10 cellular contexts compared by ENCODE assay signal in the genomic region with DNA sequence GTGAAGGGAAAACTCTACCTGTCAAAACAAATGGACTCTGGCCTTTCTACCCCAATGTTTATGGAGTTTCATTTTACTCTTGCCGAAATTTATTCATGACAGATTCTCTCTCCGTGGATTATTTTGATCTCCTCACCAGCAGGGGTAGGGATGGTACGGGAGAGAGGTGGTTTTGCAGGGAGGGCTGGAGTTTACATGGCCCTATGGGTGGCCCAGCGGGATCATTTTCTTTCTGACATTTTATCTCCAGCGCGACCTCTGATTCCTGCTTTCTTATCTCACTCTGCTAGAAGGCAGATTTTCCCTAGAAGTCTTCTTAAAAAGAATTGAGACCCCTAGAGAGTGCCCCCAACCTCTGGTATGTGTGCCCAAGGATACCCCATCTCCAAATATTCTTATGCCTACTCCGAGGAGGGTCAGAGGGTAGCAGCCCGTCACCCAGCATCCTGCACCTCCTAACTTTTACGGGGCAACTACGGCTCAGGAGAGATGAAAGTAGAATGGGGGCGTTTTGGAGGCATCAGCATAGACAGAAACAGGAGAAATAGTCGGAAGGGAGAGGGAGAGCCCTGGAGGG. TPM values are rescaled to one million over a fixed set of nuclear protein-coding genes. Genes with fewer than 3 reads are reported as not detected.
DNase-seq lines count a peak whose midpoint lies in the region; ATAC-seq and TF ChIP-seq lines count a peak whose summit lies in the region.
"Had no signal": no experiment of that assay in that cellular context is flagged by ENCODE, and none has a peak within 500 bp of the region (broad histone marks: within the 10 kb centered on the region; RNA-seq: fewer than 3 reads in every experiment).

No MANE protein-coding gene starts in this region.

- no peak for TF ChIP-seq CTCF in CD4-positive, alpha-beta T cell (IDR thresholded peaks at IDR 0.05)
- TF ChIP-seq CTCF in H9 (conservative IDR thresholded peaks at IDR 0.05), result no peak
- no peak for TF ChIP-seq CTCF in osteoblast (IDR thresholded peaks at IDR 0.05; ENCODE audit: extremely low read depth, low read depth, low read length)
- no peak for TF ChIP-seq CTCF in CD8-positive, alpha-beta T cell (IDR thresholded peaks at IDR 0.05)
- no peak for TF ChIP-seq CTCF in gastroesophageal sphincter (IDR thresholded peaks at IDR 0.05)

- H3K4me3 ChIP-seq in duodenal mucosa (ENCODE audit: low read depth in 1 of 2, low read length in 2 of 2), result peak overlapping the region; percentile 45 to 53
- no peak overlapping the region for H3K4me3 ChIP-seq in osteoblast (ENCODE audit: insufficient read depth, low read length)
- H3K4me3 ChIP-seq in CD8-positive, alpha-beta T cell (ENCODE audit: low read depth, low read length), result no peak overlapping the region
- peak overlapping the region in 1 of 2 donors; percentile 28 for H3K4me3 ChIP-seq in gastroesophageal sphincter

- H2BK5ac ChIP-seq in H9 (ENCODE audit: insufficient read length, low read length), result no peak overlapping the region

- H3K27ac Mint-ChIP-seq in CD4-positive, alpha-beta T cell, result peak overlapping the region; percentile 34
- no peak overlapping the region; a peak in 1 of 7 replicates for H3K27ac Mint-ChIP-seq in H9
- no peak overlapping the region for H3K27ac Mint-ChIP-seq in CD8-positive, alpha-beta T cell

- CTCF ChIA-PET in CD4-positive, alpha-beta T cell (lab: Charles Lee), result no interaction called here
- CTCF ChIA-PET in CD8-positive, alpha-beta T cell (lab: Charles Lee), result no interaction called here

- H3K9ac ChIP-seq in H9 (ENCODE audit: extremely low read depth, insufficient read length, low read length) (no peak overlapping the region), duodenal mucosa (ENCODE audit: low read depth in 1 of 2, low read length in 2 of 2) (no peak overlapping the region)

- no peak overlapping the region for H3K4ac ChIP-seq in H9 (ENCODE audit: low read depth, low read length)

- H3K4me2 ChIP-seq in H9 (ENCODE audit: insufficient read depth, insufficient read length, low read length) (peak overlapping the region; percentile 75), osteoblast (ENCODE audit: insufficient read depth, low read length) (no peak overlapping the region)

- no peaks in the 10 kb centered on the region for H3K9me3 Mint-ChIP-seq in CD4-positive, alpha-beta T cell
- H3K9me3 Mint-ChIP-seq in H9, result peaks cover 0 to 17% of the 10 kb centered on the region in 2 experiments; a peak in 4 of 5 replicates
- H3K9me3 Mint-ChIP-seq in CD8-positive, alpha-beta T cell, result peaks cover 1% of the 10 kb centered on the region

- H3K36me3 Mint-ChIP-seq in CD4-positive, alpha-beta T cell (ENCODE audit: low read depth), result no peaks in the 10 kb centered on the region
- H3K36me3 Mint-ChIP-seq in H9 (ENCODE audit: insufficient read depth in 1 of 3, low read depth in 3 of 3), result no peaks in the 10 kb centered on the region; a peak in 1 of 7 replicates
- no peaks in the 10 kb centered on the region for H3K36me3 Mint-ChIP-seq in CD8-positive, alpha-beta T cell

- H3K36me3 ChIP-seq in duodenal mucosa (ENCODE audit: control insufficient read depth in 1 of 2, insufficient read depth in 2 of 2, low read length in 2 of 2), result no peaks in the 10 kb centered on the region
- no peaks in the 10 kb centered on the region for H3K36me3 ChIP-seq in osteoblast (ENCODE audit: insufficient read depth, low read length)
- H3K36me3 ChIP-seq in CD8-positive, alpha-beta T cell (ENCODE audit: insufficient read depth, low read length), result no peaks in the 10 kb centered on the region
- no peaks in the 10 kb centered on the region for H3K36me3 ChIP-seq in gastroesophageal sphincter
- H3K36me3 ChIP-seq: prostate gland had no signal

- H4K20me1 ChIP-seq in H9 (ENCODE audit: control insufficient read depth, insufficient read depth, insufficient read length) (no peaks in the 10 kb centered on the region), osteoblast (ENCODE audit: insufficient read depth, low read length) (no peaks in the 10 kb centered on the region)

- intact Hi-C loops in CD4-positive, alpha-beta T cell (cut with DNase I, micrococcal nuclease), result no loop called here
- intact Hi-C loops in CD8-positive, alpha-beta T cell (cut with DNase I, micrococcal nuclease), result loop anchor here in 1 of 2 experiments (1.0 kb wide), 1 partner anchor 8 kb away; no protein-coding TSS in a partner anchor

- POLR2A ChIA-PET in CD4-positive, alpha-beta T cell (lab: Charles Lee), result no interaction called here
- POLR2A ChIA-PET in CD8-positive, alpha-beta T cell (lab: Charles Lee), result no interaction called here

- H3K18ac ChIP-seq in H9 (ENCODE audit: insufficient read length, low read depth, low read length), result no peak overlapping the region

- H3K4me3 Mint-ChIP-seq in CD4-positive, alpha-beta T cell, result peak overlapping the region; percentile 31
- peak overlapping the region in 1 of 2 experiments; percentile 75; a peak in 3 of 5 replicates for H3K4me3 Mint-ChIP-seq in H9
- no peak overlapping the region for H3K4me3 Mint-ChIP-seq in CD8-positive, alpha-beta T cell

- no peak overlapping the region for H2AFZ ChIP-seq in H9 (ENCODE audit: low read length)
- H2AFZ ChIP-seq in osteoblast (ENCODE audit: low read length), result no peak overlapping the region

- no peak overlapping the region for H3K56ac ChIP-seq in H9 (ENCODE audit: insufficient read length, low read depth, low read length)

- no peaks in the 10 kb centered on the region for H3K79me1 ChIP-seq in H9 (ENCODE audit: insufficient read depth, low read depth, low read length, poor library complexity, severe bottlenecking)

- no peak overlapping the region for H4K5ac ChIP-seq in H9 (ENCODE audit: insufficient read length, low read depth, low read length)

- peaks cover 99% of the 10 kb centered on the region for H3K27me3 ChIP-seq in CD4-positive, alpha-beta T cell (ENCODE audit: control insufficient read depth, insufficient read depth, low read length)
- peaks cover 100% of the 10 kb centered on the region for H3K27me3 ChIP-seq in H9 (ENCODE audit: insufficient read depth, low read length)
- peaks cover 92 to 97% of the 10 kb centered on the region in 2 donors for H3K27me3 ChIP-seq in duodenal mucosa (ENCODE audit: control insufficient read depth in 1 of 2, insufficient read depth in 2 of 2, low read length in 2 of 2)
- peaks cover 97% of the 10 kb centered on the region for H3K27me3 ChIP-seq in osteoblast (ENCODE audit: insufficient read depth, low read length)
- peaks cover 86% of the 10 kb centered on the region for H3K27me3 ChIP-seq in CD8-positive, alpha-beta T cell (ENCODE audit: insufficient read depth, low read length)
- peaks cover 100% of the 10 kb centered on the region for H3K27me3 ChIP-seq in gastroesophageal sphincter

- no peak overlapping the region for H2AK5ac ChIP-seq in H9 (ENCODE audit: insufficient read length, low read length)

- H3K23me2 ChIP-seq in H9 (ENCODE audit: insufficient read length, low read depth, low read length, poor library complexity, severe bottlenecking), result no peaks in the 10 kb centered on the region

- H3K9me3 ChIP-seq in CD4-positive, alpha-beta T cell (ENCODE audit: control insufficient read depth, low read length), result no peaks in the 10 kb centered on the region
- no peaks in the 10 kb centered on the region for H3K9me3 ChIP-seq in H9 (ENCODE audit: control insufficient read depth, low read depth, low read length)
- H3K9me3 ChIP-seq in duodenal mucosa (ENCODE audit: control insufficient read depth in 1 of 2, low read length in 2 of 2), result no peaks in the 10 kb centered on the region
- H3K9me3 ChIP-seq in osteoblast (ENCODE audit: low read depth, low read length), result no peaks in the 10 kb centered on the region
- H3K9me3 ChIP-seq in CD8-positive, alpha-beta T cell (ENCODE audit: low read length), result no peaks in the 10 kb centered on the region
- no peaks in the 10 kb centered on the region for H3K9me3 ChIP-seq in gastroesophageal sphincter
- H3K9me3 ChIP-seq: prostate gland had no signal

- no peak overlapping the region for H3K23ac ChIP-seq in H9 (ENCODE audit: insufficient read length, low read depth, low read length)

- H3K79me2 ChIP-seq in H9 (ENCODE audit: insufficient read depth, low read length) (no peaks in the 10 kb centered on the region), osteoblast (ENCODE audit: insufficient read depth, low read length) (no peaks in the 10 kb centered on the region)

- no peak for DNase-seq in CD4-positive, alpha-beta T cell
- DNase-seq in H9, result no peak
- peak; percentile 66 for DNase-seq in osteoblast (ENCODE audit: insufficient read length, low spot score, missing footprints)
- DNase-seq in CD8-positive, alpha-beta T cell, result no peak
- DNase-seq: DMS79, NCI-H1436 treated with DMSO at 0.1 percent for 48 hours had no signal

- H2BK15ac ChIP-seq in H9 (ENCODE audit: low read depth, low read length), result no peak overlapping the region

- no peak for ATAC-seq in CD4-positive, alpha-beta T cell (ENCODE audit: poor library complexity)
- ATAC-seq in HG03175 (IDR thresholded peaks at IDR 0.05; ENCODE audit: unreplicated experiment) (no peak), gastroesophageal sphincter (no peak)
- no peak for ATAC-seq in CD8-positive, alpha-beta T cell

- H4K91ac ChIP-seq in H9 (ENCODE audit: insufficient read length, low read depth, low read length), result no peak overlapping the region

- H3K4me1 ChIP-seq in H9 (ENCODE audit: insufficient read depth, low read length) (no peaks in the 10 kb centered on the region; the same call in 1 of the 2 replicates), duodenal mucosa (ENCODE audit: control insufficient read depth in 1 of 2, insufficient read depth in 2 of 2, low read length in 2 of 2) (peaks cover 18 to 26% of the 10 kb centered on the region in 2 donors), osteoblast (ENCODE audit: insufficient read depth, low read length) (no peaks in the 10 kb centered on the region), gastroesophageal sphincter (peaks cover 0 to 49% (median 29%) of the 10 kb centered on the region in 3 donors)
- H3K4me1 ChIP-seq in CD8-positive, alpha-beta T cell (ENCODE audit: insufficient read depth, low read length), result peaks cover 58% of the 10 kb centered on the region
- H3K4me1 ChIP-seq: prostate gland had no signal

- no peak overlapping the region for H3K14ac ChIP-seq in H9 (ENCODE audit: insufficient read depth, low read length)

- peaks cover 82% of the 10 kb centered on the region for H3K4me1 Mint-ChIP-seq in CD4-positive, alpha-beta T cell (ENCODE audit: low read depth)
- peaks cover 40 to 78% of the 10 kb centered on the region in 2 experiments for H3K4me1 Mint-ChIP-seq in H9
- peaks cover 64% of the 10 kb centered on the region for H3K4me1 Mint-ChIP-seq in CD8-positive, alpha-beta T cell (ENCODE audit: low read depth)

- no peak overlapping the region for H4K8ac ChIP-seq in H9 (replicated peaks; ENCODE audit: insufficient read length, low read depth, low read length)

- no peak overlapping the region for H3K27ac ChIP-seq in CD4-positive, alpha-beta T cell (ENCODE audit: low read depth, low read length)
- no peak overlapping the region for H3K27ac ChIP-seq in H9 (ENCODE audit: insufficient read length, low read depth, low read length)
- H3K27ac ChIP-seq in duodenal mucosa (ENCODE audit: low read depth, low read length), result no peak overlapping the region
- no peak overlapping the region for H3K27ac ChIP-seq in osteoblast (ENCODE audit: low read depth, low read length)
- H3K27ac ChIP-seq in CD8-positive, alpha-beta T cell (ENCODE audit: low read depth, low read length), result no peak overlapping the region
- H3K27ac ChIP-seq in gastroesophageal sphincter, result no peak overlapping the region
- H3K27ac ChIP-seq: prostate gland had no signal

- no peak overlapping the region for H3T11ph ChIP-seq in H9 (ENCODE audit: low read length)

- TF ChIP-seq POLR2A in gastroesophageal sphincter (IDR thresholded peaks at IDR 0.05), result no peak

- no peak overlapping the region for H2BK20ac ChIP-seq in H9 (ENCODE audit: low read depth, low read length, poor library complexity, severe bottlenecking)

- no peak for TF ChIP-seq EP300 in gastroesophageal sphincter (IDR thresholded peaks at IDR 0.05)

- WGBS in H9 (ENCODE audit: extremely low coverage, insufficient read length, low lambda C conversion rate), result no CpG with 5 or more reads among the region's 12 CpGs
- WGBS in gastroesophageal sphincter (ENCODE audit: low coverage in 1 of 2), 2 donors, result 3 to 5% methylated on average over 9 to 12 of the region's 12 CpGs

- no peak overlapping the region for H2BK120ac ChIP-seq in H9 (ENCODE audit: low read depth, low read length, poor library complexity, severe bottlenecking)

- peaks cover 99% of the 10 kb centered on the region for H3K27me3 Mint-ChIP-seq in CD4-positive, alpha-beta T cell
- H3K27me3 Mint-ChIP-seq in H9 (ENCODE audit: low read depth), result peaks cover 99% of the 10 kb centered on the region
- H3K27me3 Mint-ChIP-seq in CD8-positive, alpha-beta T cell (ENCODE audit: low read depth), result peaks cover 95% of the 10 kb centered on the region

- H2BK12ac ChIP-seq in H9 (ENCODE audit: insufficient read length, low read depth, low read length), result no peak overlapping the region

RNA-seq across cellular contexts. Expression of a gene that starts 10.1 kb away (rescaled TPM):
- total RNA-seq in CD4-positive, alpha-beta T cell, result 100 to 1,000 TPM; 128 to 141 TPM
- total RNA-seq in H9 (2021) (0.31 TPM in 2 replicates), osteoblast (not detected in 2 replicates), gastroesophageal sphincter (under 1 TPM in 1 of 4 donors, not detected in 3; 0.35 TPM)
- total RNA-seq in CD8-positive, alpha-beta T cell, result 10 to 100 TPM; 76.3 to 82.0 TPM

Comparison
In these comparisons a context has a peak if more than half of its experiments do, and no peak if none do; other contexts are left out.
1. H3K4me3 ChIP-seq: peak in duodenal mucosa (2 of 2); none in osteoblast (single experiment) and CD8-positive, alpha-beta T cell (single experiment).
2. RNA of a gene that starts 10.1 kb away (total RNA-seq): 128 to 141 TPM in CD4-positive, alpha-beta T cell and 76.3 to 82.0 TPM in CD8-positive, alpha-beta T cell; 0.31 TPM in H9, 0.35 TPM in gastroesophageal sphincter and not detected in osteoblast; every median in the first group is over 10 times any median in the second.